33 cellular contexts compared by ENCODE assay signal in the genomic region with DNA sequence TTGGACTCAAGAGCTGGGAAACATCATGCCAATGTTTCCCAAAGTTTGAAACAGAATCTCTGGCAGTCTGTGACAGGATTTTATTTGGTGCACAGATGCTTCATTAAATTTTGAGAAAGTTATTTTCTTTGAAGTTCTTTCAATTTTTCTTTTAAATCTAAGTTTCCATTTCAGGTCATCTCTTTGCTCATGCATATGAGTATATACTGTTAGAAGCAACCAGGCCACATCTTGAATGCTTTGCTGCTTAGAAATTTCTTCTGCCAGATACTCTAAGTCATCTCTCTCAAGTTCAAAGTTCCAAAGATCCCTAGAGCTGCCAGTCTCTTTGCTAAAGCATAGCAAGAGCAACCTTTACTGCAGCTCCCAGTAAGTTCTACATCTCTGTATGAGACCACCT.
"Had no signal": no experiment of that assay in that cellular context is flagged by ENCODE, and none has a peak within 500 bp of the region (broad histone marks: within the 10 kb centered on the region; RNA-seq: fewer than 3 reads in every experiment).

No MANE protein-coding gene starts in this region.

- ATAC-seq: activated naive CD4-positive, alpha-beta T cell treated with anti-CD3 and anti-CD28 coated beads, Interleukin-2, amount 50 U/mL, for 72 hours; activated naive CD8-positive, alpha-beta T cell treated with anti-CD3 and anti-CD28 coated beads, Interleukin-2, amount 50 U/mL, for 24 hours; activated T-cell treated with anti-CD3 and anti-CD28 coated beads, Interleukin-2, amount 50 U/mL, for 4 hours; activated T-cell treated with anti-CD3 and anti-CD28 coated beads, Interleukin-2, amount 50 U/mL, for 72 hours; activated T-helper 17 cell treated with anti-CD3 and anti-CD28 coated beads, Interleukin-2, amount 50 U/mL, for 72 hours; body of pancreas had no signal

- H3K9me3 ChIP-seq: adrenal gland, body of pancreas, breast epithelium had no signal

- H3K36me3 ChIP-seq: adrenal gland, ascending aorta, brain microvascular endothelial cell, breast epithelium, cardiac muscle cell had no signal

- FAIRE-seq: astrocyte, bronchial epithelial cell had no signal

- H3K27me3 ChIP-seq: adrenal gland, ascending aorta, body of pancreas, brain microvascular endothelial cell, breast epithelium, cardiac muscle cell had no signal

- DNase-seq: activated effector memory CD4-positive, alpha-beta T cell treated with anti-CD3 and anti-CD28 coated beads, Interleukin-2, amount 50 U/mL, for 16 hours; activated effector memory CD4-positive, alpha-beta T cell treated with Interleukin-2 at 50 U/mL for 16 hours; activated gamma-delta T cell; activated gamma-delta T cell treated with Interleukin-2 at 50 U/mL for 16 hours; activated naive CD4-positive, alpha-beta T cell; activated naive CD4-positive, alpha-beta T cell treated with anti-CD3 and anti-CD28 coated beads for 36 hours; activated naive CD4-positive, alpha-beta T cell treated with anti-CD3 and anti-CD28 coated beads, Interleukin-2, amount 10 ng/mL, durations not matched to agents 7 days and 5 days; activated naive CD4-positive, alpha-beta T cell treated with anti-CD3 and anti-CD28 coated beads, Interleukin-2, amount 50 U/mL, for 16 hours; activated naive CD4-positive, alpha-beta T cell treated with Interleukin-2 at 50 U/mL for 16 hours; activated naive CD8-positive, alpha-beta T cell treated with anti-CD3 and anti-CD28 coated beads for 36 hours; activated naive CD8-positive, alpha-beta T cell treated with anti-CD3 and anti-CD28 coated beads, Interleukin-2, amount 10 ng/mL, durations not matched to agents 7 days and 5 days; activated naive CD8-positive, alpha-beta T cell treated with anti-CD3 and anti-CD28 coated beads, Interleukin-2, amount 50 U/mL, for 24 hours; activated T-cell treated with anti-CD3 and anti-CD28 coated beads, Interleukin-2, amount 50 U/mL, for 24 hours; activated T-cell treated with anti-CD3 and anti-CD28 coated beads, Interleukin-2, amount 50 U/mL, for 4 hours; activated T-cell treated with anti-CD3 and anti-CD28 coated beads, Interleukin-2, amount 50 U/mL, for 48 hours; activated T-cell treated with anti-CD3 and anti-CD28 coated beads, Interleukin-2, amount 50 U/mL, for 72 hours; adrenal gland; amniotic stem cell; amygdala; anterior cingulate cortex; aorta; body of pancreas; brain microvascular endothelial cell; caudate nucleus; central memory CD4-positive, alpha-beta T cell; cerebellar nuclear complex had no signal

- H3K4me3 ChIP-seq: adrenal gland, ascending aorta, body of pancreas, breast epithelium, cardiac muscle cell had no signal

- H3K4me1 ChIP-seq: ascending aorta, body of pancreas, breast epithelium had no signal

- H3K27ac ChIP-seq: adrenal gland, ascending aorta, body of pancreas, brain microvascular endothelial cell, breast epithelium, cardiac muscle cell had no signal
